ENCODE assay signal across 22 cellular contexts in the genomic region with DNA sequence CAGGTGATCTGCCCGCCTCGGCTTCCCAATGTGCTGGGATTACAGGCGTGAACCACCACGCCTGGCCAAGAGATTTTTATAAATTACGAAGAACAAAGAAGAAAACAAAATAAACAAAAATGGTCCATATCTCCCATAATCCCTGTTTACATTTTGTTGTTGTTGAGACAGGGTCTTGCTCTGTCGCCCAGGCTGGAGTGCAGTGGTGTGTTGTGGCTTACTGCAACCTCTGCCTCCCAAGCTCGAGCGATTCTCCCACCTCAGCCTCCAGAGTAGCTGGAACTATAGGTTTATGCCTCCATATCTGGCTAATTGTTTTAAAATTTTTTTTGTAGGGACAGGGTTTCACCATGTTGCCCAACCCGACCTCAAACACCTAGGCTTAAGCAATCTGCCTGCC.
"Had no signal": no experiment of that assay in that cellular context is flagged by ENCODE, and none has a peak within 500 bp of the region (broad histone marks: within the 10 kb centered on the region; RNA-seq: fewer than 3 reads in every experiment).

No MANE protein-coding gene starts in this region.

- H3K4me3 ChIP-seq: SJSA1, SK-N-MC had no signal

- DNase-seq: IMR-90, KG1, MV-4-11, NCI-H1048, NCI-H1105, NCI-H1417, NCI-H146, NCI-H187, NCI-H2029, NCI-H2081 treated with DMSO at 0.1 percent for 48 hours, NCI-H2171, NCI-H226, NCI-H446, NCI-H510A, NCI-H524 treated with DMSO at 0.1 percent for 48 hours, NCI-H69, NCI-H774, Right ventricle myocardium superior, RPMI8226, SIG-M5 had no signal

- H3K36me3 ChIP-seq: SJSA1 had no signal

- H3K27ac ChIP-seq: SJSA1, SK-N-MC had no signal

- H3K4me1 ChIP-seq: SJSA1 had no signal

- H3K9me3 ChIP-seq: SJSA1 had no signal
